ENCODE assay signal across 12 cellular contexts in the genomic region with DNA sequence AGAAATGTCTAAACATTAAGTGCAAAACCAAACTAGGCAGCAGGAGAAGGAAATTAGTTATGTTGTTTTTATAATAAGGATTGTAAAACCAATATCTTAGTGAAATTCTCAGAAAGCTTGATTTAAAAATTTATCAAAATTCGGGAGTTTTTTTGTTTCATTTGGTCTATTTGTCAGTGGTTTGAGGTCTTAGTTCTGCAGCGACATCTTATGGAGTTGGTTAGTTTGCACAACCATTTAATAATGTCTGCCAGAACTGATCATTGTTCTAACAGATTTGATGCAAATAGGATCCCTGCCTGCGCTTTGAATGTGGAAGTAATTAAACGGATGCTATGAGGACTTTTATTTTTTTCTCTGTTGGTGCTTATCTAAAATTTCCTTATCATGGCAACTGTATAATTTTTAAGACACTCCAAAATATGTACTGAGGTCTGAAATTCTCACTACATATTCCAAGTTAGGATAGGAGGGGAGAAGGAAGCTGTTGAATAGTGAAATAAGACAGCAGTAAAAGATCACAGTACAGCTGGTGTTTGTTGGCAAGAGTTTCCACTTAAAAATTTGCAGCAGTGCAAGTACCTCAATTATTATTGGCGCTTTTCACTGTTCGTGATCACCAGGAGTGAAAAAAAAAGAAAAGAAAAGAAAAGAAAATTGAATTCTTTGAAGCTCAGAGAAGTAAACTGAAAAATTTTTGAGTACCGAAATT.
A peak's percentile ranks its signal among the peaks of the same experiment; 100 is the strongest.
DNase-seq lines count a peak whose midpoint lies in the region; TF ChIP-seq lines count a peak whose summit lies in the region.
"Had no signal": no experiment of that assay in that cellular context is flagged by ENCODE, and none has a peak within 500 bp of the region (broad histone marks: within the 10 kb centered on the region; RNA-seq: fewer than 3 reads in every experiment).

No MANE protein-coding gene starts in this region.

- H3K79me1 ChIP-seq in trophoblast cell (ENCODE audit: low read length): no peaks in the 10 kb centered on the region

- H3K4me2 ChIP-seq in trophoblast cell (ENCODE audit: low read length): no peak overlapping the region

- H4K91ac ChIP-seq in trophoblast cell (ENCODE audit: low read depth, low read length): no peak overlapping the region

- H4K8ac ChIP-seq in trophoblast cell (ENCODE audit: low read depth, low read length): no peak overlapping the region

- no peak overlapping the region for H2BK120ac ChIP-seq in trophoblast cell (ENCODE audit: insufficient read depth, low read length, poor library complexity)

- no peaks in the 10 kb centered on the region for H3K9me3 ChIP-seq in A673 (ENCODE audit: low read depth, low read length, poor library complexity, severe bottlenecking)
- no peaks in the 10 kb centered on the region for H3K9me3 ChIP-seq in trophoblast cell (ENCODE audit: insufficient read depth, low read depth, low read length)
- no peaks in the 10 kb centered on the region for H3K9me3 ChIP-seq in testis
- H3K9me3 ChIP-seq: upper lobe of right lung had no signal

- H3K23ac ChIP-seq in trophoblast cell (ENCODE audit: low read length): no peak overlapping the region

- no peaks in the 10 kb centered on the region for H3K4me1 ChIP-seq in A673 (ENCODE audit: insufficient read depth, low read length, poor library complexity, severe bottlenecking)
- H3K4me1 ChIP-seq in trophoblast cell (ENCODE audit: control insufficient read depth in 1 of 2, insufficient read depth in 2 of 2, low read length in 2 of 2): peaks cover 0 to 2% of the 10 kb centered on the region in 2 experiments
- H3K4me1 ChIP-seq in testis: no peaks in the 10 kb centered on the region
- H3K4me1 ChIP-seq: upper lobe of right lung had no signal

- H2BK12ac ChIP-seq in trophoblast cell (ENCODE audit: low read length): no peak overlapping the region

- H4K12ac ChIP-seq in trophoblast cell (ENCODE audit: low read depth, low read length): no peak overlapping the region

- H3K36me3 ChIP-seq in A673 (ENCODE audit: insufficient read depth, low read length, poor library complexity, severe bottlenecking): no peaks in the 10 kb centered on the region
- no peaks in the 10 kb centered on the region for H3K36me3 ChIP-seq in trophoblast cell (ENCODE audit: control insufficient read depth in 1 of 2, insufficient read depth in 2 of 2, low read length in 2 of 2)
- no peaks in the 10 kb centered on the region for H3K36me3 ChIP-seq in testis (ENCODE audit: low read depth, missing control alignments)
- H3K36me3 ChIP-seq: upper lobe of right lung had no signal

- BruUV-seq in A673 (replicated peaks; lab: Mats Ljungman, UMichigan): no TSS peak

- no peak overlapping the region for H2AFZ ChIP-seq in trophoblast cell (ENCODE audit: insufficient read depth, low read length, poor library complexity)

- CTCF ChIA-PET in A673 (lab: Charles Lee): interaction anchor here (0.6 kb wide), 1 partner anchor 1146 kb away, joined by 3 read pairs; no protein-coding TSS in a partner anchor

- no peak overlapping the region for H3K4ac ChIP-seq in trophoblast cell (ENCODE audit: low read depth, low read length)

- H3K4me3 ChIP-seq in A673 (ENCODE audit: low read depth, low read length, poor library complexity, severe bottlenecking): no peak overlapping the region
- H3K4me3 ChIP-seq in trophoblast cell (ENCODE audit: low read depth, low read length): no peak overlapping the region
- no peak overlapping the region for H3K4me3 ChIP-seq in testis
- H3K4me3 ChIP-seq: upper lobe of right lung had no signal

- H2BK5ac ChIP-seq in trophoblast cell (ENCODE audit: low read depth, low read length, poor library complexity): no peak overlapping the region

- no peak overlapping the region for H3K14ac ChIP-seq in trophoblast cell (ENCODE audit: low read length)

- H3K27me3 ChIP-seq in A673 (replicated peaks; ENCODE audit: insufficient read depth, low read depth, low read length, poor library complexity) (no peaks in the 10 kb centered on the region), trophoblast cell (ENCODE audit: insufficient read depth, low read length) (no peaks in the 10 kb centered on the region), testis (no peaks in the 10 kb centered on the region)
- H3K27me3 ChIP-seq: upper lobe of right lung had no signal

- TF ChIP-seq CTCF in A673 (conservative IDR thresholded peaks at IDR 0.05; ENCODE audit: low read depth, low read length) (peak; percentile 35; the same call in 1 of the 2 replicates), testis (IDR thresholded peaks at IDR 0.05) (no peak)

- peak; percentile 7 for DNase-seq in A673 (ENCODE audit: low spot score)
- DNase-seq in EH (ENCODE audit: low read depth): peak; percentile 19
- peak; percentile 73 for DNase-seq in NCI-H748 (lab: John Stamatoyannopoulos, UW; ENCODE audit: unreplicated experiment)
- DNase-seq in fibroblast of peridontal ligament (ENCODE audit: extremely low read depth): peak; percentile 66
- no peak for DNase-seq in AML-193 (lab: John Stamatoyannopoulos, UW)
- DNase-seq in trophoblast cell: no peak
- no peak for DNase-seq in KG1 (lab: John Stamatoyannopoulos, UW)
- no peak for DNase-seq in testis
- DNase-seq: activated CD8-positive, alpha-beta memory T cell treated with anti-CD3 and anti-CD28 coated beads for 24 hours; CD4-positive, CD25-positive, alpha-beta regulatory T cell; effector memory CD8-positive, alpha-beta T cell; upper lobe of right lung had no signal

- H3K27ac ChIP-seq in A673 (ENCODE audit: low read depth, low read length, poor library complexity, severe bottlenecking) (no peak overlapping the region), trophoblast cell (ENCODE audit: low read depth, low read length) (no peak overlapping the region), testis (no peak overlapping the region)
- H3K27ac ChIP-seq: upper lobe of right lung had no signal

- intact Hi-C loops in A673 (cut with micrococcal nuclease; ENCODE audit: unreplicated experiment) (no loop called here), testis (cut with DNase I; ENCODE audit: low total_unique reads) (no loop called here)

- no peak overlapping the region for H3K18ac ChIP-seq in trophoblast cell (ENCODE audit: low read length)

- no peak overlapping the region for H3K9ac ChIP-seq in trophoblast cell (ENCODE audit: low read length)

- no peaks in the 10 kb centered on the region for H3K79me2 ChIP-seq in trophoblast cell (ENCODE audit: control insufficient read depth, insufficient read depth, low read length, poor library complexity)

- POLR2A ChIA-PET in A673 (lab: Charles Lee; ENCODE audit: low non-redundant PET): interaction anchor here (0.6 kb wide), 1 partner anchor 47 kb away, joined by 3 read pairs; no protein-coding TSS in a partner anchor

- TF ChIP-seq POLR2A in testis (IDR thresholded peaks at IDR 0.05): no peak

- H2AK5ac ChIP-seq in trophoblast cell (ENCODE audit: low read length): no peak overlapping the region

- no CpG with 5 or more reads among the region's 7 CpGs for whole genome bisulfite sequencing in trophoblast cell (ENCODE audit: extremely low coverage, insufficient coverage, insufficient read length)
- 47 to 55% methylated on average over 7 of the region's 7 CpGs for WGBS in testis, 2 donors

Comparison
In these comparisons a context has a peak if more than half of its experiments do, and no peak if none do; other contexts are left out.
1. DNase-seq: peak in A673 (single experiment), EH (single experiment), NCI-H748 (single experiment) and fibroblast of peridontal ligament (single experiment); none in AML-193 (0 of 2), trophoblast cell (0 of 2), KG1 (single experiment) and testis (single experiment).